ENCODE assay signal across 9 cellular contexts in the genomic region with DNA sequence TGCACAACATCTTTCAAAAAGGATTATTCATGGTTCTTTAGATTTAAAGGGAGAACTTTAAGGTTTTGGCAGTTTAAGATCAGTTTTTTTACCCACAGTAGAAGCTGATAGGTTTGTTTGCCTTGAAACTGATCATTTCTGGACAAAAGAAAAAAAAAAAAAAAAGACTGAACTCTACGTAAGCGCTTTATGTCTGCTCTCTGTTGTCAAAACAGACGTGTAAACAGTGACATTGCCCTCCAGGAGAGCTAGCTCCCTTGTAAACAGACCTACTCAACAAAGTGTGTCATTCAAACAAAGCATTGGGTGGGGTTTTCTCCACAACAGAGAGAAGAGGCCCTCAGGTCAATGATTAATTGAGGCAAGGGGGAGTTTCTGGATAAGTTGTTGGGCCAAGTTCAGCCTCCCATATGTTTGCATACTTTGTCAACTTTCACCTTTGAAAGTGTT.
A peak's percentile ranks its signal among the peaks of the same experiment; 100 is the strongest.
DNase-seq lines count a peak whose midpoint lies in the region; ATAC-seq and TF ChIP-seq lines count a peak whose summit lies in the region.
"Had no signal": no experiment of that assay in that cellular context is flagged by ENCODE, and none has a peak within 500 bp of the region (broad histone marks: within the 10 kb centered on the region; RNA-seq: fewer than 3 reads in every experiment).

No MANE protein-coding gene starts in this region.

- H2AFZ ChIP-seq in GM23338 = no peak overlapping the region
- H2AFZ ChIP-seq in neural progenitor cell (replicated peaks) = no peak overlapping the region

- H3K27ac Mint-ChIP-seq in GM23338 = 0 out of 2 replicates have a peak overlapping the region, but pooled peaks have one; percentile 41
- peak overlapping the region; percentile 78 for H3K27ac Mint-ChIP-seq in neural progenitor cell
- H3K27ac Mint-ChIP-seq in natural killer cell = no peak overlapping the region
- H3K27ac Mint-ChIP-seq: activated CD8-positive, alpha-beta T cell treated with anti-CD3 and anti-CD28 coated beads, Interleukin-2, amount 10 ng/mL, durations not matched to agents 7 days and 5 days had no signal

- intact Hi-C loops in natural killer cell (cut with micrococcal nuclease) = no loop called here

- H3F3A ChIP-seq in GM23338 (replicated peaks; ENCODE audit: low read depth) = no peaks in the 10 kb centered on the region
- no peaks in the 10 kb centered on the region for H3F3A ChIP-seq in neural progenitor cell (ENCODE audit: low read depth)

- no peaks in the 10 kb centered on the region; the same call in 2 of the 3 replicates for H3K4me1 Mint-ChIP-seq in GM23338
- H3K4me1 Mint-ChIP-seq in neural progenitor cell = peaks cover 32% of the 10 kb centered on the region
- H3K4me1 Mint-ChIP-seq in natural killer cell = no peaks in the 10 kb centered on the region

- H3K9me3 ChIP-seq in neural progenitor cell (ENCODE audit: low read depth) = no peaks in the 10 kb centered on the region

- DNase-seq in GM23338 (ENCODE audit: low spot score) (peak; percentile 44), NCI-H2081 (lab: John Stamatoyannopoulos, UW) (peak; percentile 74 to 82), astrocyte of the spinal cord (ENCODE audit: low read depth, low spot score) (peak; percentile 43), neural progenitor cell (ENCODE audit: low spot score) (no peak), natural killer cell (no peak)
- DNase-seq: activated CD8-positive, alpha-beta T cell treated with anti-CD3 and anti-CD28 coated beads, Interleukin-2, amount 10 ng/mL, durations not matched to agents 7 days and 5 days; amygdala had no signal

- H3K9ac ChIP-seq in neural progenitor cell = no peak overlapping the region

- no peak for TF ChIP-seq CTCF in GM23338 (conservative IDR thresholded peaks at IDR 0.05; ENCODE audit: low read depth in 2 of 2)
- no peak for TF ChIP-seq CTCF in astrocyte of the spinal cord (IDR thresholded peaks at IDR 0.05; ENCODE audit: low read depth, low read length)
- TF ChIP-seq CTCF in neural progenitor cell (IDR thresholded peaks at IDR 0.05) = no peak
- TF ChIP-seq CTCF in natural killer cell (IDR thresholded peaks at IDR 0.05) = no peak

- H3K36me3 ChIP-seq in GM23338 (ENCODE audit: insufficient read depth) (no peaks in the 10 kb centered on the region), neural progenitor cell (no peaks in the 10 kb centered on the region)

- H3K79me2 ChIP-seq in GM23338 (replicated peaks; ENCODE audit: insufficient read depth) (no peaks in the 10 kb centered on the region), neural progenitor cell (ENCODE audit: low read depth) (no peaks in the 10 kb centered on the region)

- peaks cover 18% of the 10 kb centered on the region; the same call in 1 of the 2 replicates for H3K9me2 ChIP-seq in GM23338 (ENCODE audit: insufficient read depth)

- H3K4me1 ChIP-seq in GM23338 (ENCODE audit: insufficient read depth) = no peaks in the 10 kb centered on the region
- no peaks in the 10 kb centered on the region for H3K4me1 ChIP-seq in neural progenitor cell

- H3K4me2 ChIP-seq in GM23338 (no peak overlapping the region), neural progenitor cell (no peak overlapping the region)

- in situ Hi-C loops in astrocyte of the spinal cord (cut with HindIII; ENCODE audit: low sequenced_read_pairs) = no loop called here

- H4K20me1 ChIP-seq in GM23338 (replicated peaks; ENCODE audit: insufficient read depth) = no peaks in the 10 kb centered on the region
- no peaks in the 10 kb centered on the region for H4K20me1 ChIP-seq in neural progenitor cell (ENCODE audit: low read depth)

- H3K4me3 Mint-ChIP-seq in GM23338 = no peak overlapping the region
- no peak overlapping the region for H3K4me3 Mint-ChIP-seq in neural progenitor cell
- H3K4me3 Mint-ChIP-seq in natural killer cell = no peak overlapping the region
- H3K4me3 Mint-ChIP-seq: activated CD8-positive, alpha-beta T cell treated with anti-CD3 and anti-CD28 coated beads, Interleukin-2, amount 10 ng/mL, durations not matched to agents 7 days and 5 days had no signal

- H3K36me3 Mint-ChIP-seq in GM23338 (ENCODE audit: low read depth) = peaks cover 9% of the 10 kb centered on the region
- peaks cover 6% of the 10 kb centered on the region for H3K36me3 Mint-ChIP-seq in neural progenitor cell
- no peaks in the 10 kb centered on the region for H3K36me3 Mint-ChIP-seq in natural killer cell

- H3K27me3 Mint-ChIP-seq in GM23338 (ENCODE audit: insufficient read depth, low read depth, poor library complexity) (peaks cover 2% of the 10 kb centered on the region), neural progenitor cell (ENCODE audit: insufficient read depth, low read depth) (peaks cover 2% of the 10 kb centered on the region), natural killer cell (ENCODE audit: low read depth in 2 of 2) (no peaks in the 10 kb centered on the region)

- H3K27ac ChIP-seq in GM23338 (ENCODE audit: low read depth) (no peak overlapping the region), neural progenitor cell (no peak overlapping the region)

- H3K9me3 Mint-ChIP-seq in GM23338 = peaks cover 21% of the 10 kb centered on the region
- H3K9me3 Mint-ChIP-seq in neural progenitor cell = peaks cover 26% of the 10 kb centered on the region
- peaks cover 11 to 25% of the 10 kb centered on the region in 2 donors for H3K9me3 Mint-ChIP-seq in natural killer cell

- H3K4me3 ChIP-seq in GM23338 (no peak overlapping the region), astrocyte of the spinal cord (ENCODE audit: low read depth, low read length) (no peak overlapping the region), neural progenitor cell (no peak overlapping the region)

- peak; percentile 40; the same call in 1 of the 3 replicates for ATAC-seq in GM23338
- ATAC-seq in natural killer cell = no peak
- ATAC-seq in HG02852 (IDR thresholded peaks at IDR 0.05; ENCODE audit: unreplicated experiment) = no peak
- no peak for ATAC-seq in GM21423 (IDR thresholded peaks at IDR 0.05; ENCODE audit: unreplicated experiment)
- ATAC-seq: activated CD8-positive, alpha-beta T cell treated with anti-CD3 and anti-CD28 coated beads, Interleukin-2, amount 10 ng/mL, durations not matched to agents 7 days and 5 days had no signal

- H3K27me3 ChIP-seq in GM23338 (ENCODE audit: insufficient read depth) (no peaks in the 10 kb centered on the region), neural progenitor cell (no peaks in the 10 kb centered on the region)

TF ChIP-seq in GM23338, 12 proteins besides CTCF, POLR2A, EP300 and RAD21 (continues in another document):
- TF ChIP-seq ZNF331 (CRISPR knock-in tag; IDR thresholded peaks at IDR 0.05; ENCODE audit: low read depth) (no peak), POLR2AphosphoS5 (IDR thresholded peaks at IDR 0.05; ENCODE audit: low read depth) (no peak), EZH2phosphoT487 (IDR thresholded peaks at IDR 0.05; ENCODE audit: unreplicated experiment) (no peak), NANOG (IDR thresholded peaks at IDR 0.05; ENCODE audit: borderline replicate concordance) (no peak)

Comparison
In these comparisons a context has a peak if more than half of its experiments do, and no peak if none do; other contexts are left out.
1. DNase-seq: peak in GM23338 (single experiment), NCI-H2081 (2 of 2) and astrocyte of the spinal cord (single experiment); none in neural progenitor cell (single experiment) and natural killer cell (single experiment).
2. H3K27ac Mint-ChIP-seq: peak in GM23338 (single experiment) and neural progenitor cell (single experiment); none in natural killer cell (0 of 2).